3 cellular contexts compared by ENCODE assay signal in the genomic region with DNA sequence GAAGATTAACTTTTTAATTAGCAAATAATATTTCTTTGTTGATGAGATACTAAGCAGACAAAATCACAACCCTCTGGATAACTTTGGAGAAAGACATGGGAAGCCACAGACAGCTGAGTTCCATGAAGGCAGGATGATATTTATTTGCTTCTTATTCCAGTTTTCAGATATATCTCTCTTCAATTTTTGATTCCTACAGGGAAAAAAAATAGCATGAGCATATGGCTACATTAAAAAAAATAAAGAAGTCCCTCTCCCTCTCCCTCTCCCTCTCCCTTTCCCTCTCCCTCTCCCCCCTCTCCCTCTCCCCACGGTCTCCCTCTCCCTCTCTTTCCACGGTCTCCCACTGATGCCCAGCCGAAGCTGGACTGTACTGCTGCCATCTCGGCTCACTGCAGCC. TPM values are rescaled to one million over a fixed set of nuclear protein-coding genes. Genes with fewer than 3 reads are reported as not detected.
A peak's percentile ranks its signal among the peaks of the same experiment; 100 is the strongest.
DNase-seq lines count a peak whose midpoint lies in the region; ATAC-seq, FAIRE-seq and TF ChIP-seq lines count a peak whose summit lies in the region.
"Not testable (repeated sequence)": the region's sequence is repeated elsewhere in the genome, so short reads cannot be mapped to it uniquely, and the experiment has no call there.

No MANE protein-coding gene starts in this region.

- H3K4me3 ChIP-seq in K562; esophagus muscularis mucosa; HepG2 (replicated peaks in 1 of 3; ENCODE audit: insufficient read depth in 1 of 3, low read depth in 2 of 3, low read length in 3 of 3): not testable (repeated sequence)

- DNase-seq in K562 (ENCODE audit: extremely low read depth in 1 of 4, low spot score in 3 of 4); HepG2 (ENCODE audit: low spot score): not testable (repeated sequence)
- peak; percentile 5 for DNase-seq in esophagus muscularis mucosa (ENCODE audit: extremely low spot score)

- not testable (repeated sequence) for H2AFZ ChIP-seq in K562 (ENCODE audit: low read depth, low read length); HepG2 (ENCODE audit: low read length)

- WGBS in K562 (ENCODE audit: insufficient coverage, low coverage, missing lambda C conversion rate): no CpG with 5 or more reads among the region's 4 CpGs
- WGBS in esophagus muscularis mucosa: 93% methylated on average over 4 of the region's 4 CpGs
- 95% methylated on average over 4 of the region's 4 CpGs for WGBS in HepG2 (ENCODE audit: low lambda C conversion rate)

- H3K9me1 ChIP-seq in K562 (ENCODE audit: control insufficient read depth, insufficient read depth, low read length): not testable (repeated sequence)

- CTCF ChIA-PET in K562 (lab: Yijun Ruan, JAX; ENCODE audit: low intra/inter-chr PET ratio); HepG2 (lab: Yijun Ruan, JAX; ENCODE audit: low intra/inter-chr PET ratio, low total read pairs): not testable (repeated sequence)

- H3K36me3 ChIP-seq in K562 (ENCODE audit: control insufficient read depth, insufficient read depth, low read length); esophagus muscularis mucosa; HepG2 (replicated peaks in 1 of 2; ENCODE audit: control insufficient read depth in 1 of 2, insufficient read depth in 2 of 2, low read length in 2 of 2): not testable (repeated sequence)

- in situ Hi-C loops in K562 (cut with MboI) (loop anchor here (10.0 kb wide), 1 partner anchor 686 kb away; no protein-coding TSS in a partner anchor), HepG2 (cut with HindIII; ENCODE audit: extremely low pct_ligation_motif_present, low pct_unique_long_range_greater_than_20kb) (loop anchor here (25.0 kb wide), 1 partner anchor 679 kb away; no protein-coding TSS in a partner anchor)

- intact Hi-C loops in K562 (cut with micrococcal nuclease); esophagus muscularis mucosa (cut with DNase I); HepG2 (cut with micrococcal nuclease; ENCODE audit: unreplicated experiment): not testable (repeated sequence)

- BruUV-seq in K562 (replicated peaks; lab: Mats Ljungman, UMichigan); HepG2 (replicated peaks; lab: Mats Ljungman, UMichigan): not testable (repeated sequence)

- not testable (repeated sequence) for FAIRE-seq in K562 (lab: Jason Lieb, UNC); HepG2 (lab: Jason Lieb, UNC)

- not testable (repeated sequence) for H3K9me3 ChIP-seq in K562 (replicated peaks; ENCODE audit: control insufficient read depth, insufficient read depth, low read depth, low read length); esophagus muscularis mucosa; HepG2 (ENCODE audit: low read length)

- TF ChIP-seq RAD21 in K562 (CRISPR knock-in tag; conservative IDR thresholded peaks at IDR 0.05 in 1 of 2, IDR thresholded peaks at IDR 0.05 in 1 of 2); HepG2 (CRISPR knock-in tag; IDR thresholded peaks at IDR 0.05): not testable (repeated sequence)

- not testable (repeated sequence) for H3K79me2 ChIP-seq in K562 (ENCODE audit: control insufficient read depth, insufficient read depth, low read length); HepG2 (ENCODE audit: insufficient read depth, low read length)

- not testable (repeated sequence) for H3K9ac ChIP-seq in K562 (ENCODE audit: insufficient read depth in 1 of 2, low read depth in 2 of 2, low read length in 2 of 2); HepG2 (ENCODE audit: insufficient read depth, low read depth, low read length)

- peaks cover 18 to 34% of the 10 kb centered on the region in 2 experiments for H3K27me3 ChIP-seq in K562 (ENCODE audit: control insufficient read depth in 2 of 2, insufficient read depth in 2 of 2, low read length in 2 of 2)
- not testable (repeated sequence) for H3K27me3 ChIP-seq in esophagus muscularis mucosa; HepG2 (ENCODE audit: control insufficient read depth in 1 of 2, insufficient read depth in 2 of 2, low read length in 2 of 2)

- TF ChIP-seq CTCF in K562 (IDR thresholded peaks at IDR 0.05 in 2 of 3, conservative IDR thresholded peaks at IDR 0.05 in 1 of 3; ENCODE audit: insufficient read depth in 2 of 3, low read depth in 1 of 3, low read length in 3 of 3); esophagus muscularis mucosa (IDR thresholded peaks at IDR 0.05); HepG2 (CRISPR knock-in tag; IDR thresholded peaks at IDR 0.05): not testable (repeated sequence)

- H4K20me1 ChIP-seq in K562 (replicated peaks; ENCODE audit: control insufficient read depth, insufficient read depth, low read length); HepG2 (ENCODE audit: insufficient read depth, low read length): not testable (repeated sequence)

- not testable (repeated sequence) for H3K27ac ChIP-seq in K562 (ENCODE audit: extremely low read depth, low read depth, low read length); esophagus muscularis mucosa (replicated peaks in 1 of 4); HepG2 (ENCODE audit: extremely low read length, insufficient read depth, low read length)

- not testable (repeated sequence) for ATAC-seq in K562, HepG2

- TF ChIP-seq EP300 in K562 (IDR thresholded peaks at IDR 0.05; ENCODE audit: low read length); esophagus muscularis mucosa (IDR thresholded peaks at IDR 0.05); HepG2 (IDR thresholded peaks at IDR 0.05; ENCODE audit: low read depth in 2 of 2, low read length in 2 of 2); HepG2 (CRISPR knock-in tag; IDR thresholded peaks at IDR 0.05; ENCODE audit: borderline replicate concordance): not testable (repeated sequence)

- not testable (repeated sequence) for H3K4me1 ChIP-seq in K562 (replicated peaks in 1 of 2; ENCODE audit: control insufficient read depth in 2 of 2, insufficient read depth in 2 of 2, low read length in 2 of 2); esophagus muscularis mucosa; HepG2 (ENCODE audit: insufficient read depth, low read length)

- H3K4me2 ChIP-seq in K562 (ENCODE audit: insufficient read depth, low read length); HepG2 (ENCODE audit: low read depth, low read length): not testable (repeated sequence)

- POLR2A ChIA-PET in K562 (lab: Yijun Ruan, JAX); HepG2 (lab: Yijun Ruan, JAX): not testable (repeated sequence)

- TF ChIP-seq POLR2A in K562 (conservative IDR thresholded peaks at IDR 0.05); esophagus muscularis mucosa (IDR thresholded peaks at IDR 0.05; ENCODE audit: low read depth); HepG2 (IDR thresholded peaks at IDR 0.05; ENCODE audit: insufficient read depth in 1 of 2, low read depth in 2 of 2, low read length in 2 of 2): not testable (repeated sequence)

RNA-seq across cellular contexts. Expression of a gene that starts 8.5 kb away (rescaled TPM):
- 11.5 and 48.7 TPM in 2 replicates for total RNA-seq in K562 (2011; cell fraction: chromatin; rRNA removed; ENCODE audit: low replicate concordance)
- total RNA-seq in K562 (2011; cell fraction: nucleolus; rRNA removed): 9.8 and 12.1 TPM in 2 replicates
- 19.5 TPM in 2 replicates for total RNA-seq in K562 (2011; cell fraction: nucleoplasm; rRNA removed)
- total RNA-seq in K562 (2014; rRNA removed) (21.6 and 24.1 TPM in 2 replicates), K562 (2014; rRNA removed; fragmentation: Illumina TruSeq; extraction: Trizol) (42.4 and 48.3 TPM in 2 replicates), K562 (2015; rRNA removed; fragmentation: Illumina TruSeq; extraction: Trizol) (42.4 and 46.7 TPM in 2 replicates), K562 (2021) (25.8 and 28.3 TPM in 2 replicates), esophagus muscularis mucosa (1 to 10 TPM; 3.3 to 6.1 (median 4.5) TPM), HepG2 (2016; rRNA removed; fragmentation: Illumina TruSeq; extraction: Trizol) (20.9 and 28.0 TPM in 2 replicates)
- polyA plus RNA-seq in K562 (2011; rRNA removed) (37.6 and 48.3 TPM in 2 replicates), K562 (2014; fragmentation: Illumina TruSeq; extraction: Trizol) (28.5 and 30.7 TPM in 2 replicates), K562 (2014; fragmentation: Nextera tagmentation; extraction: Ambion mirVana) (10 to 100 TPM; 15.5 to 22.7 TPM), K562 (2014; rRNA removed) (27.6 and 29.4 TPM in 2 replicates), HepG2 (2011; rRNA removed) (4.0 and 6.3 TPM in 2 replicates)
- polyA plus RNA-seq in K562 (2011; cell fraction: cytosol; rRNA removed): 16.0 and 25.1 TPM in 2 replicates
- 28.2 and 31.2 TPM in 2 replicates for polyA plus RNA-seq in K562 (2011; cell fraction: nucleus; rRNA removed)
- 21.0 and 22.9 TPM in 2 replicates for polyA plus RNA-seq in K562 (2012)
- polyA minus RNA-seq in K562 (2011; rRNA and poly(A)+ RNA removed): 48.9 and 55.0 TPM in 2 replicates
- 14.7 and 21.5 TPM in 2 replicates for polyA minus RNA-seq in K562 (2011; cell fraction: cytosol; rRNA and poly(A)+ RNA removed)
- polyA minus RNA-seq in K562 (2011; cell fraction: nucleus; rRNA and poly(A)+ RNA removed): 18.3 and 29.4 TPM in 2 replicates
- total RNA-seq in HepG2 (2016; cell fraction: cytosol; rRNA removed; fragmentation: Illumina TruSeq; extraction: Trizol; ENCODE audit: low read depth): 2.0 and 2.4 TPM in 2 replicates
- total RNA-seq in HepG2 (2016; cell fraction: insoluble cytoplasmic fraction; rRNA removed; fragmentation: Illumina TruSeq; extraction: Trizol): 17.5 and 28.7 TPM in 2 replicates
- 5.7 and 6.4 TPM in 2 replicates for total RNA-seq in HepG2 (2016; cell fraction: membrane; rRNA removed; fragmentation: Illumina TruSeq; extraction: Trizol)
- total RNA-seq in HepG2 (2016; cell fraction: nucleus; rRNA removed; fragmentation: Illumina TruSeq; extraction: Trizol): 15.1 and 16.9 TPM in 2 replicates
- polyA plus RNA-seq in HepG2 (2011; cell fraction: cytosol; rRNA removed): 1.3 and 1.5 TPM in 2 replicates
- polyA plus RNA-seq in HepG2 (2011; cell fraction: nucleus; rRNA removed): 2.8 and 3.7 TPM in 2 replicates
- polyA plus RNA-seq in HepG2 (2012): 3.2 and 5.2 TPM in 2 replicates
- polyA plus RNA-seq in HepG2 (2016; cell fraction: cytosol; fragmentation: Illumina TruSeq; extraction: Trizol; ENCODE audit: low read depth): 0.41 and 0.53 TPM in 2 replicates
- 17.2 and 19.0 TPM in 2 replicates for polyA plus RNA-seq in HepG2 (2016; cell fraction: insoluble cytoplasmic fraction; fragmentation: Illumina TruSeq; extraction: Trizol; ENCODE audit: low read depth)
- 1.4 and 1.5 TPM in 2 replicates for polyA plus RNA-seq in HepG2 (2016; cell fraction: membrane; fragmentation: Illumina TruSeq; extraction: Trizol; ENCODE audit: low read depth)
- 15.8 and 16.9 TPM in 2 replicates for polyA plus RNA-seq in HepG2 (2016; cell fraction: nucleus; fragmentation: Illumina TruSeq; extraction: Trizol; ENCODE audit: insufficient read depth, low read depth)
- 8.0 and 34.7 TPM in 2 replicates for polyA minus RNA-seq in HepG2 (2011; rRNA and poly(A)+ RNA removed; ENCODE audit: low replicate concordance)
- polyA minus RNA-seq in HepG2 (2011; cell fraction: cytosol; rRNA and poly(A)+ RNA removed): 2.7 and 7.0 TPM in 2 replicates
- 13.6 and 16.1 TPM in 2 replicates for polyA minus RNA-seq in HepG2 (2011; cell fraction: nucleus; rRNA and poly(A)+ RNA removed)
